Comparison of ENCODE assay signal across 8 cellular contexts in genomic region chr9:37120840-37121335, GRCh38. TPM values are rescaled to one million over a fixed set of nuclear protein-coding genes. Genes with fewer than 3 reads are reported as not detected.
DNase-seq lines count a peak whose midpoint lies in the region; ATAC-seq, FAIRE-seq and TF ChIP-seq lines count a peak whose summit lies in the region.
"Not testable (repeated sequence)": the region's sequence is repeated elsewhere in the genome, so short reads cannot be mapped to it uniquely, and the experiment has no call there.

No MANE protein-coding gene starts in this region.

- in situ Hi-C loops in GM23248 (cut with MboI); K562 (cut with MboI); transverse colon (cut with MboI; ENCODE audit: low pct_ligation_motif_present in 1 of 4, low pct_unique_long_range_greater_than_20kb in 1 of 4, low sequenced_read_pairs in 3 of 4): not testable (repeated sequence)

- peak overlapping the region; percentile 87 for H3K4me3 Mint-ChIP-seq in nephron progenitor cell

- peak; percentile 14 for ATAC-seq in HG03457 (IDR thresholded peaks at IDR 0.05; ENCODE audit: unreplicated experiment)
- peak; percentile 76 for ATAC-seq in K562

- not testable (repeated sequence) for H3K36me3 Mint-ChIP-seq in nephron progenitor cell (ENCODE audit: low read depth)

- DNase-seq in GM23248 (peak; percentile 59), K562 (ENCODE audit: extremely low read depth in 1 of 4, low spot score in 3 of 4) (peak in 1 of 4 experiments; percentile 11)
- DNase-seq in SK-N-MC (ENCODE audit: low read depth, low spot score); cardiac muscle cell (ENCODE audit: low read depth in 1 of 2, low spot score in 1 of 2); nephron progenitor cell; transverse colon: not testable (repeated sequence)

- H3K9ac ChIP-seq in ES-I3 (ENCODE audit: low read depth, low read length), result peak overlapping the region; percentile 89
- H3K9ac ChIP-seq in GM23248, result peak overlapping the region; percentile 97
- H3K9ac ChIP-seq in SK-N-MC (ENCODE audit: insufficient read length), result peak overlapping the region; percentile 94
- H3K9ac ChIP-seq in K562 (ENCODE audit: insufficient read depth in 1 of 2, low read depth in 2 of 2, low read length in 2 of 2), result peak overlapping the region; percentile 91 to 97

- FAIRE-seq in K562 (lab: Jason Lieb, UNC), result not testable (repeated sequence)

- TSS peak; percentile 62 for BruUV-seq in K562 (replicated peaks; lab: Mats Ljungman, UMichigan)

- H3K27me3 Mint-ChIP-seq in nephron progenitor cell (ENCODE audit: low read depth, poor library complexity), result not testable (repeated sequence)

- not testable (repeated sequence) for H3K9me3 ChIP-seq in ES-I3 (ENCODE audit: control insufficient read depth, insufficient read depth, low read length); GM23248 (ENCODE audit: low read depth); SK-N-MC (ENCODE audit: low read depth, low read length); K562 (replicated peaks; ENCODE audit: control insufficient read depth, insufficient read depth, low read depth, low read length); cardiac muscle cell (ENCODE audit: low read depth); transverse colon

- not testable (repeated sequence) for H4K20me1 ChIP-seq in GM23248 (ENCODE audit: insufficient read depth); K562 (replicated peaks; ENCODE audit: control insufficient read depth, insufficient read depth, low read length)

- CTCF ChIA-PET in K562 (lab: Yijun Ruan, JAX; ENCODE audit: low intra/inter-chr PET ratio), result interaction anchor here (0.9 kb wide), 1 partner anchor 39 kb away, joined by 4 read pairs; no protein-coding TSS in a partner anchor

- peak overlapping the region; percentile 64 for H3K27ac Mint-ChIP-seq in nephron progenitor cell

- H3K4me1 ChIP-seq in ES-I3 (ENCODE audit: insufficient read depth, low read length); cardiac muscle cell (ENCODE audit: low read depth): not testable (repeated sequence)
- H3K4me1 ChIP-seq in GM23248 (ENCODE audit: insufficient read depth) (peaks cover 12% of the 10 kb centered on the region), K562 (replicated peaks in 1 of 2; ENCODE audit: control insufficient read depth in 2 of 2, insufficient read depth in 2 of 2, low read length in 2 of 2) (peaks cover 11 to 17% of the 10 kb centered on the region in 2 experiments; a peak in 4 of 5 replicates), transverse colon (peaks cover 6 to 15% (median 7%) of the 10 kb centered on the region in 4 donors)

- H3K9me2 ChIP-seq in GM23248 (ENCODE audit: insufficient read depth), result not testable (repeated sequence)

- H3K4me2 ChIP-seq in GM23248 (ENCODE audit: unreplicated experiment) (peak overlapping the region; percentile 89), K562 (ENCODE audit: insufficient read depth, low read length) (peak overlapping the region; percentile 82)

- POLR2A ChIA-PET in K562 (lab: Yijun Ruan, JAX), result interaction anchor here (0.5 to 3.3 kb wide), 35 partner anchors 8 to 338 kb away, joined by 3 to 26 read pairs (median 4); no protein-coding TSS in a partner anchor

- H3K27ac ChIP-seq in GM23248 (peak overlapping the region; percentile 92), SK-N-MC (peak overlapping the region; percentile 60; the same call in 1 of the 2 replicates), K562 (ENCODE audit: extremely low read depth, low read depth, low read length) (peak overlapping the region; percentile 87), cardiac muscle cell (peak overlapping the region; percentile 80), transverse colon (peak overlapping the region; percentile 93 to 96 (median 95))

- H3K4me3 ChIP-seq in GM23248 (peak overlapping the region; percentile 96), SK-N-MC (peak overlapping the region; percentile 81), K562 (peak overlapping the region; percentile 78), cardiac muscle cell (peak overlapping the region; percentile 76), transverse colon (peak overlapping the region; percentile 80 to 90 (median 86))

- H3K27me3 ChIP-seq in GM23248 (replicated peaks; ENCODE audit: insufficient read depth); K562 (ENCODE audit: control insufficient read depth in 2 of 2, insufficient read depth in 2 of 2, low read length in 2 of 2); cardiac muscle cell; transverse colon: not testable (repeated sequence)

- peak overlapping the region; percentile 89 for H2AFZ ChIP-seq in GM23248
- H2AFZ ChIP-seq in K562 (ENCODE audit: low read depth, low read length), result peak overlapping the region; percentile 96

- H3K4me1 Mint-ChIP-seq in nephron progenitor cell, result peaks cover 18% of the 10 kb centered on the region

- not testable (repeated sequence) for TF ChIP-seq POLR2A in K562 (conservative IDR thresholded peaks at IDR 0.05); transverse colon (IDR thresholded peaks at IDR 0.05)

- H3K79me2 ChIP-seq in GM23248 (ENCODE audit: insufficient read depth) (peaks cover 53% of the 10 kb centered on the region), K562 (ENCODE audit: control insufficient read depth, insufficient read depth, low read length) (peaks cover 62% of the 10 kb centered on the region)

- H3K9me1 ChIP-seq in K562 (ENCODE audit: control insufficient read depth, insufficient read depth, low read length), result not testable (repeated sequence)

- not testable (repeated sequence) for H3K36me3 ChIP-seq in ES-I3 (ENCODE audit: insufficient read depth, low read length); GM23248 (ENCODE audit: low read depth); SK-N-MC (ENCODE audit: insufficient read depth, low read length); cardiac muscle cell; transverse colon
- peaks cover 25% of the 10 kb centered on the region for H3K36me3 ChIP-seq in K562 (ENCODE audit: control insufficient read depth, insufficient read depth, low read length)

- not testable (repeated sequence) for TF ChIP-seq CTCF in K562 (IDR thresholded peaks at IDR 0.05 in 2 of 3, conservative IDR thresholded peaks at IDR 0.05 in 1 of 3; ENCODE audit: insufficient read depth in 2 of 3, low read depth in 1 of 3, low read length in 3 of 3); cardiac muscle cell (IDR thresholded peaks at IDR 0.05; ENCODE audit: low read depth, low read length); nephron progenitor cell (IDR thresholded peaks at IDR 0.05); transverse colon (IDR thresholded peaks at IDR 0.05)

- H3K9me3 Mint-ChIP-seq in nephron progenitor cell, result peaks cover 23% of the 10 kb centered on the region

- WGBS in GM23248 (ENCODE audit: low coverage in 1 of 2, low lambda C conversion rate in 2 of 2, missing lambda C conversion rate in 2 of 2), 2 experiments, result 1 to 2% methylated on average over 18 to 23 of the region's 23 CpGs
- under 1% methylated on average over 23 of the region's 23 CpGs for WGBS in K562 (ENCODE audit: insufficient coverage, low coverage, missing lambda C conversion rate)
- 0 to 13% methylated on average over 4 to 23 of the region's 23 CpGs for WGBS in transverse colon (ENCODE audit: low coverage in 1 of 2), 2 donors

- intact Hi-C loops in K562 (cut with micrococcal nuclease), result loop anchor here (10.0 kb wide), 3 partner anchors 174 to 274 kb away; no protein-coding TSS in a partner anchor
- intact Hi-C loops in transverse colon (cut with DNase I; ENCODE audit: low total_unique reads), result not testable (repeated sequence)

- TF ChIP-seq EP300 in K562 (IDR thresholded peaks at IDR 0.05; ENCODE audit: low read length); transverse colon (IDR thresholded peaks at IDR 0.05; ENCODE audit: low read depth): not testable (repeated sequence)

- TF ChIP-seq RAD21 in K562 (CRISPR knock-in tag; conservative IDR thresholded peaks at IDR 0.05 in 1 of 2, IDR thresholded peaks at IDR 0.05 in 1 of 2), result not testable (repeated sequence)

- H3F3A ChIP-seq in GM23248 (ENCODE audit: insufficient read depth), result not testable (repeated sequence)

TF ChIP-seq in K562, 482 proteins besides CTCF, POLR2A, EP300 and RAD21 (continues in another document):
- TF ChIP-seq SMARCC2 (IDR thresholded peaks at IDR 0.05; ENCODE audit: low read depth), result 0 out of 2 replicates have a peak, but pooled peaks have one; percentile 29
- not testable (repeated sequence) for TF ChIP-seq TOE1 (IDR thresholded peaks at IDR 0.05; ENCODE audit: borderline replicate concordance)
- TF ChIP-seq TOE1 (CRISPR knock-in tag; IDR thresholded peaks at IDR 0.05; ENCODE audit: borderline replicate concordance, low read depth), result peak; percentile 94; the same call in 1 of the 2 replicates

RNA-seq across cellular contexts. Expression of gene ZCCHC7, which starts 0.5 kb away (rescaled TPM):
- total RNA-seq in GM23248 (2014; rRNA removed; shearing (Covaris generic)), result 15.3 and 16.3 TPM in 2 replicates
- 18.9 and 19.4 TPM in 2 replicates for polyA plus RNA-seq in GM23248 (2016; fragmentation: Nextera tagmentation; extraction: Ambion mirVana)
- total RNA-seq in K562 (2011; cell fraction: chromatin; rRNA removed; ENCODE audit: low replicate concordance), result 44.6 and 234 TPM in 2 replicates
- total RNA-seq in K562 (2011; cell fraction: nucleolus; rRNA removed), result 17.3 and 22.4 TPM in 2 replicates
- total RNA-seq in K562 (2011; cell fraction: nucleoplasm; rRNA removed), result 50.5 and 58.9 TPM in 2 replicates
- 38.4 and 41.9 TPM in 2 replicates for total RNA-seq in K562 (2014; rRNA removed)
- 62.7 and 71.3 TPM in 2 replicates for total RNA-seq in K562 (2014; rRNA removed; fragmentation: Illumina TruSeq; extraction: Trizol)
- 41.8 and 45.7 TPM in 2 replicates for total RNA-seq in K562 (2015; rRNA removed; fragmentation: Illumina TruSeq; extraction: Trizol)
- 48.0 and 48.8 TPM in 2 replicates for total RNA-seq in K562 (2021)
- polyA plus RNA-seq in K562 (2011; rRNA removed), result 56.9 and 90.6 TPM in 2 replicates
- polyA plus RNA-seq in K562 (2011; cell fraction: cytosol; rRNA removed), result 35.0 and 54.6 TPM in 2 replicates
- polyA plus RNA-seq in K562 (2011; cell fraction: nucleus; rRNA removed), result 41.3 and 55.1 TPM in 2 replicates
- polyA plus RNA-seq in K562 (2012), result 35.9 and 44.3 TPM in 2 replicates
- 52.6 and 68.9 TPM in 2 replicates for polyA plus RNA-seq in K562 (2014; fragmentation: Illumina TruSeq; extraction: Trizol)
- polyA plus RNA-seq in K562 (2014; fragmentation: Nextera tagmentation; extraction: Ambion mirVana), result 10 to 100 TPM; 46.7 to 63.9 TPM
- 34.1 and 36.1 TPM in 2 replicates for polyA plus RNA-seq in K562 (2014; rRNA removed)
- polyA minus RNA-seq in K562 (2011; rRNA and poly(A)+ RNA removed), result 78.5 and 120 TPM in 2 replicates
- polyA minus RNA-seq in K562 (2011; cell fraction: cytosol; rRNA and poly(A)+ RNA removed), result 35.8 and 43.2 TPM in 2 replicates
- 40.1 and 81.5 TPM in 2 replicates for polyA minus RNA-seq in K562 (2011; cell fraction: nucleus; rRNA and poly(A)+ RNA removed)
- 15.0 and 16.3 TPM in 2 replicates for total RNA-seq in cardiac muscle cell
- 18.8 and 28.3 TPM in 2 replicates for polyA plus RNA-seq in cardiac muscle cell
- total RNA-seq in transverse colon, result 10 to 100 TPM; 13.2 to 43.0 (median 16.5) TPM
